Comparison of ENCODE assay signal across 9 cellular contexts in the genomic region with DNA sequence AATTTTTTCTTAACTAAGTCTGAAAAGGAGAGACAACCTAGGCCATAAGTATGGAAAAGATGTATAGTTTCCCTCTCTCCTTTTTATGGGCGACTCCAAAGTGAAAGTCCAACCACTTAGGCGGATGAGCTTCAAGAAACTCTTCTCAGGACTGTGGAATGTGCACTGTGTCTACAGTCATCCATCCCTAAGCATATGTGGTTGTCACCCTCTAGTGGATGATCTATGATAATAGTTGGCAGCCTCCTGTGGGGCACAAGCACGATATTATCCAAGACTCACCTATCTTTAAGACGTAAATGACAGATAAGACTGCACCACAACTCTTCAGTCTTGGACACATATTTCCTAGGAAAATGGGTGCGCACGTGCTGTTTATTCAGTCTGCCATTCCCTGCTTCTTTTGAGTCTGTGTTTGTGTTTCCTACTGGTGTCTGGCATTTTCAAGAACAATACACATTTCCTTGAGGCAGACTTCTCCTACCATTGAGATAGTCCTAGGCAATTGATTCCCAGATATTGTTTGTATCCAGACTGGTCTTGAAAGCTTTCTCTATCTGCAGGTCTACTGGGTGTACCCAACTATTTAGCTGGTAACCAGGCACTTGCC.
DNase-seq lines count a peak whose midpoint lies in the region; ATAC-seq, FAIRE-seq and TF ChIP-seq lines count a peak whose summit lies in the region.
"Had no signal": no experiment of that assay in that cellular context is flagged by ENCODE, and none has a peak within 500 bp of the region (broad histone marks: within the 10 kb centered on the region; RNA-seq: fewer than 3 reads in every experiment).

No MANE protein-coding gene starts in this region.

- TF ChIP-seq RAD21 in HepG2 (CRISPR knock-in tag; IDR thresholded peaks at IDR 0.05): peak; percentile 73

- no peaks in the 10 kb centered on the region for H3K36me3 Mint-ChIP-seq in CD8-positive, alpha-beta memory T cell

- H3K4me1 Mint-ChIP-seq in CD8-positive, alpha-beta memory T cell: peaks cover 7 to 14% (median 8%) of the 10 kb centered on the region in 3 donors

- TF ChIP-seq EP300 in HepG2 (IDR thresholded peaks at IDR 0.05; ENCODE audit: low read depth in 2 of 2, low read length in 2 of 2): no peak
- TF ChIP-seq EP300 in HepG2 (CRISPR knock-in tag; IDR thresholded peaks at IDR 0.05; ENCODE audit: borderline replicate concordance): no peak

- peaks cover 8 to 75% of the 10 kb centered on the region in 2 donors for H3K27me3 Mint-ChIP-seq in CD8-positive, alpha-beta memory T cell

- H2AFZ ChIP-seq in OCI-LY7 (ENCODE audit: low read length): no peak overlapping the region
- no peak overlapping the region for H2AFZ ChIP-seq in HepG2 (ENCODE audit: low read length)

- POLR2A ChIA-PET in CD8-positive, alpha-beta memory T cell (lab: Charles Lee): no interaction called here
- POLR2A ChIA-PET in OCI-LY7 (lab: Charles Lee) (interaction anchor here (0.6 kb wide), 1 partner anchor 611 kb away, joined by 3 read pairs; no protein-coding TSS in a partner anchor), HepG2 (lab: Yijun Ruan, JAX) (no interaction called here)

- no peak overlapping the region for H3K4me3 Mint-ChIP-seq in CD8-positive, alpha-beta memory T cell

- no peaks in the 10 kb centered on the region for H3K9me2 ChIP-seq in OCI-LY7 (ENCODE audit: insufficient read depth, low read length)

- CTCF ChIA-PET in CD8-positive, alpha-beta memory T cell (lab: Charles Lee): interaction anchor here (1.0 to 2.9 kb wide), 7 partner anchors 9 to 641 kb away, joined by 3 to 22 read pairs (median 4); no protein-coding TSS in a partner anchor
- CTCF ChIA-PET in OCI-LY7 (lab: Charles Lee; ENCODE audit: unreplicated experiment): interaction anchor here (0.5 kb wide), 1 partner anchor 700 kb away, joined by 3 read pairs; no protein-coding TSS in a partner anchor
- CTCF ChIA-PET in HepG2 (lab: Yijun Ruan, JAX; ENCODE audit: low intra/inter-chr PET ratio, low total read pairs): interaction anchor here (0.6 to 2.2 kb wide), 3 partner anchors 184 to 666 kb away, joined by 3 to 24 read pairs (median 14); no protein-coding TSS in a partner anchor

- H3K4me1 ChIP-seq in CD8-positive, alpha-beta memory T cell (ENCODE audit: insufficient read depth, low read length): peaks cover 6% of the 10 kb centered on the region
- H3K4me1 ChIP-seq in OCI-LY7 (ENCODE audit: insufficient read depth, low read length, poor library complexity, severe bottlenecking) (no peaks in the 10 kb centered on the region), HepG2 (ENCODE audit: insufficient read depth, low read length) (peaks cover 17% of the 10 kb centered on the region), upper lobe of right lung (peaks cover 5% of the 10 kb centered on the region)

- no peak for TF ChIP-seq POLR2A in HepG2 (IDR thresholded peaks at IDR 0.05; ENCODE audit: insufficient read depth in 1 of 2, low read depth in 2 of 2, low read length in 2 of 2)

- peak; percentile 76 for TF ChIP-seq CTCF in OCI-LY7 (conservative IDR thresholded peaks at IDR 0.05; ENCODE audit: low read length)
- TF ChIP-seq CTCF in coronary artery (IDR thresholded peaks at IDR 0.05): peak; percentile 48
- TF ChIP-seq CTCF in HepG2 (CRISPR knock-in tag; IDR thresholded peaks at IDR 0.05): peak; percentile 88
- TF ChIP-seq CTCF in upper lobe of right lung (IDR thresholded peaks at IDR 0.05): peak; percentile 72

- H3K4me2 ChIP-seq in OCI-LY7 (ENCODE audit: low read length) (no peak overlapping the region), HepG2 (ENCODE audit: low read depth, low read length) (no peak overlapping the region)

- peak in 4 of 5 donors; percentile 6 to 45 (median 34) for DNase-seq in CD8-positive, alpha-beta memory T cell
- DNase-seq in OCI-LY7 (ENCODE audit: low spot score) (peak; percentile 39), coronary artery (ENCODE audit: low spot score) (no peak), HepG2 (ENCODE audit: low spot score) (peak; percentile 62), upper lobe of right lung (no peak)

- WGBS in HepG2 (ENCODE audit: low lambda C conversion rate): 2% methylated on average over 6 of the region's 6 CpGs

- no peak overlapping the region for H3K27ac ChIP-seq in CD8-positive, alpha-beta memory T cell (ENCODE audit: low read depth, low read length)
- H3K27ac ChIP-seq in OCI-LY7 (ENCODE audit: low read depth, low read length, poor library complexity, severe bottlenecking) (no peak overlapping the region), coronary artery (peak overlapping the region; percentile 72 to 92), HepG2 (ENCODE audit: extremely low read length, insufficient read depth, low read length) (no peak overlapping the region), upper lobe of right lung (peak overlapping the region; percentile 20)
- H3K27ac ChIP-seq: skin epidermis had no signal

- H4K20me1 ChIP-seq in OCI-LY7 (ENCODE audit: insufficient read depth, low read length) (no peaks in the 10 kb centered on the region), HepG2 (ENCODE audit: insufficient read depth, low read length) (no peaks in the 10 kb centered on the region)

- BruUV-seq in OCI-LY7 (replicated peaks; lab: Mats Ljungman, UMichigan) (no TSS peak), HepG2 (replicated peaks; lab: Mats Ljungman, UMichigan) (no TSS peak)

- peaks cover 0 to 3% (median 0%) of the 10 kb centered on the region in 5 donors for H3K9me3 Mint-ChIP-seq in CD8-positive, alpha-beta memory T cell

- in situ Hi-C loops in HepG2 (cut with HindIII; ENCODE audit: extremely low pct_ligation_motif_present, low pct_unique_long_range_greater_than_20kb): loop anchor here (5.0 to 10.0 kb wide), 2 partner anchors 188 to 651 kb away; no protein-coding TSS in a partner anchor

- no peaks in the 10 kb centered on the region for H3K9me3 ChIP-seq in CD8-positive, alpha-beta memory T cell (ENCODE audit: low read length)
- no peaks in the 10 kb centered on the region for H3K9me3 ChIP-seq in OCI-LY7 (ENCODE audit: low read length)
- H3K9me3 ChIP-seq in HepG2 (ENCODE audit: low read length): no peaks in the 10 kb centered on the region
- no peaks in the 10 kb centered on the region for H3K9me3 ChIP-seq in upper lobe of right lung

- no peak overlapping the region for H3K27ac Mint-ChIP-seq in CD8-positive, alpha-beta memory T cell

- no peak overlapping the region for H3K4me3 ChIP-seq in CD8-positive, alpha-beta memory T cell (ENCODE audit: low read length)
- no peak overlapping the region for H3K4me3 ChIP-seq in OCI-LY7 (ENCODE audit: low read depth, low read length, poor library complexity, severe bottlenecking)
- peak overlapping the region; percentile 39 for H3K4me3 ChIP-seq in coronary artery
- no peak overlapping the region for H3K4me3 ChIP-seq in HepG2 (replicated peaks in 1 of 3; ENCODE audit: insufficient read depth in 1 of 3, low read depth in 2 of 3, low read length in 3 of 3)
- H3K4me3 ChIP-seq in upper lobe of right lung: no peak overlapping the region
- H3K4me3 ChIP-seq: skin epidermis had no signal

- intact Hi-C loops in OCI-LY7 (cut with micrococcal nuclease; ENCODE audit: unreplicated experiment) (no loop called here), HepG2 (cut with micrococcal nuclease; ENCODE audit: unreplicated experiment) (loop anchor here (1.0 to 10.0 kb wide), 7 partner anchors 71 to 666 kb away; partner anchors contain the start of gene GATA6), upper lobe of right lung (cut with DNase I) (no loop called here)

- FAIRE-seq in HepG2 (lab: Jason Lieb, UNC): peak; percentile 83

- H3K79me2 ChIP-seq in OCI-LY7 (ENCODE audit: insufficient read depth, low read depth, low read length): no peaks in the 10 kb centered on the region
- H3K79me2 ChIP-seq in HepG2 (ENCODE audit: insufficient read depth, low read length): no peaks in the 10 kb centered on the region

- peaks cover 29% of the 10 kb centered on the region for H3K27me3 ChIP-seq in CD8-positive, alpha-beta memory T cell (ENCODE audit: insufficient read depth, low read length, poor library complexity, severe bottlenecking)
- H3K27me3 ChIP-seq in HepG2 (ENCODE audit: control insufficient read depth in 1 of 2, insufficient read depth in 2 of 2, low read length in 2 of 2) (peaks cover 2 to 11% of the 10 kb centered on the region in 2 experiments; a peak in 4 of 5 replicates), upper lobe of right lung (no peaks in the 10 kb centered on the region)

- ATAC-seq in GM18909 (IDR thresholded peaks at IDR 0.05; ENCODE audit: poor library complexity, unreplicated experiment): peak; percentile 81
- peak; percentile 59 for ATAC-seq in HG03571 (IDR thresholded peaks at IDR 0.05; ENCODE audit: unreplicated experiment)
- peak; percentile 79 for ATAC-seq in HepG2
- peak; percentile 91 for ATAC-seq in upper lobe of right lung
- ATAC-seq in activated CD4-positive, CD25-positive, alpha-beta regulatory T cell treated with anti-CD3 and anti-CD28 coated beads, Interleukin-2, amount 50 U/mL, for 24 hours: no peak

- H3K36me3 ChIP-seq in CD8-positive, alpha-beta memory T cell (ENCODE audit: insufficient read depth, low read length): no peaks in the 10 kb centered on the region
- no peaks in the 10 kb centered on the region for H3K36me3 ChIP-seq in OCI-LY7 (ENCODE audit: insufficient read depth, low read length)
- no peaks in the 10 kb centered on the region for H3K36me3 ChIP-seq in HepG2 (replicated peaks in 1 of 2; ENCODE audit: control insufficient read depth in 1 of 2, insufficient read depth in 2 of 2, low read length in 2 of 2)
- no peaks in the 10 kb centered on the region for H3K36me3 ChIP-seq in upper lobe of right lung

- H3K9ac ChIP-seq in HepG2 (ENCODE audit: insufficient read depth, low read depth, low read length): no peak overlapping the region

TF ChIP-seq in HepG2, 621 proteins besides CTCF, POLR2A, EP300 and RAD21 (continues in another document):
- TF ChIP-seq ZNF205 (CRISPR knock-in tag; IDR thresholded peaks at IDR 0.05): 0 out of 2 replicates have a peak, but pooled peaks have one; percentile 43
- no peak for TF ChIP-seq MBD4 (IDR thresholded peaks at IDR 0.05; ENCODE audit: borderline replicate concordance, low read length)
- no peak for TF ChIP-seq ZMAT3 (CRISPR knock-in tag; conservative IDR thresholded peaks at IDR 0.05)
- TF ChIP-seq CC2D1A (CRISPR knock-in tag; IDR thresholded peaks at IDR 0.05): no peak
- TF ChIP-seq MED1 (CRISPR knock-in tag; IDR thresholded peaks at IDR 0.05): no peak
- no peak for TF ChIP-seq SMARCC2 (IDR thresholded peaks at IDR 0.05)
- TF ChIP-seq ERF (CRISPR knock-in tag; IDR thresholded peaks at IDR 0.05): no peak
- no peak for TF ChIP-seq ZNF570 (CRISPR knock-in tag; IDR thresholded peaks at IDR 0.05; ENCODE audit: borderline replicate concordance)
- TF ChIP-seq SOX5 (CRISPR knock-in tag; IDR thresholded peaks at IDR 0.05; ENCODE audit: borderline replicate concordance): no peak
- no peak; the same call in 1 of the 2 replicates for TF ChIP-seq SAP130 (CRISPR knock-in tag; IDR thresholded peaks at IDR 0.05; ENCODE audit: low read depth)

Comparison
In these comparisons a context has a peak if more than half of its experiments do, and no peak if none do; other contexts are left out.
1. DNase-seq: peak in CD8-positive, alpha-beta memory T cell (4 of 5), OCI-LY7 (single experiment) and HepG2 (single experiment); none in coronary artery (single experiment) and upper lobe of right lung (single experiment).
2. H3K27ac ChIP-seq: peak in coronary artery (2 of 2) and upper lobe of right lung (single experiment); none in CD8-positive, alpha-beta memory T cell (single experiment), OCI-LY7 (single experiment) and HepG2 (single experiment).
3. ATAC-seq: peak in GM18909 (single experiment), HG03571 (single experiment), HepG2 (single experiment) and upper lobe of right lung (single experiment); none in activated CD4-positive, CD25-positive, alpha-beta regulatory T cell treated with anti-CD3 and anti-CD28 coated beads, Interleukin-2, amount 50 U/mL, for 24 hours (0 of 2).
4. Peak in every context shown above with its lines, with median percentiles within 50 percentile points of each other: CTCF ChIP-seq.